21 cellular contexts compared by ENCODE assay signal in the genomic region with DNA sequence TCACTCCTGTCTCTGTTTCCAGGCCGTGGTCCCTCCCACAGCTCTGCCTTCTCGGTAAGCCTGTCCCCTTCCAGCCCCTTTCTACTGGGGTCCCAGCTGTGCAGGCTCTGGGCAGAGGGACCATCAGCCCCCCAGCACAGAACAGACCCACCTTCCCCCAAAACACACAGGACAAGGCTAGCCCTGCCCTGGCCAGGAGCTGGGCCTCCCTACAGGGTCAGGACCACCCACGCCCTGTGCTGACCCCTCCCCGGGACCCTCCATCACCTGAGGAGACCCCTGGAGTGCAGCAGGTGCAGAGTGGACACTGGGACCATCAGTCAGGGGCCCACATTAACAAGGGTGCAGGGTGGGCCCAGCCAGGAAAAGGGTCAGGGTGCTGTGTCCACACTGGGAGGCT. TPM values are rescaled to one million over a fixed set of nuclear protein-coding genes. Genes with fewer than 3 reads are reported as not detected.
A peak's percentile ranks its signal among the peaks of the same experiment; 100 is the strongest.
DNase-seq lines count a peak whose midpoint lies in the region; ATAC-seq, FAIRE-seq and TF ChIP-seq lines count a peak whose summit lies in the region.
"Had no signal": no experiment of that assay in that cellular context is flagged by ENCODE, and none has a peak within 500 bp of the region (broad histone marks: within the 10 kb centered on the region; RNA-seq: fewer than 3 reads in every experiment).

No MANE protein-coding gene starts in this region.

- FAIRE-seq in HepG2 (lab: Jason Lieb, UNC) = no peak
- FAIRE-seq: A549 had no signal

- intact Hi-C loops in HepG2 (cut with micrococcal nuclease; ENCODE audit: unreplicated experiment) = no loop called here

- no peaks in the 10 kb centered on the region for H3K36me3 ChIP-seq in liver (ENCODE audit: control insufficient read depth in 4 of 4, insufficient read depth in 3 of 4, low read depth in 1 of 4, low read length in 3 of 4)
- no peaks in the 10 kb centered on the region for H3K36me3 ChIP-seq in HepG2 (replicated peaks in 1 of 2; ENCODE audit: control insufficient read depth in 1 of 2, insufficient read depth in 2 of 2, low read length in 2 of 2)
- peaks cover 75% of the 10 kb centered on the region for H3K36me3 ChIP-seq in neutrophil
- H3K36me3 ChIP-seq in upper lobe of left lung = no peaks in the 10 kb centered on the region

- no peak for TF ChIP-seq RAD21 in liver (IDR thresholded peaks at IDR 0.05)
- no peak for TF ChIP-seq RAD21 in HepG2 (CRISPR knock-in tag; IDR thresholded peaks at IDR 0.05)

- H4K20me1 ChIP-seq in HepG2 (ENCODE audit: insufficient read depth, low read length) = no peaks in the 10 kb centered on the region

- no peak overlapping the region for H3K27ac Mint-ChIP-seq in activated CD4-positive, alpha-beta T cell treated with anti-CD3 and anti-CD28 coated beads, Interleukin-2, amount 10 ng/mL, durations not matched to agents 7 days and 5 days

- peaks cover 7% of the 10 kb centered on the region for H3K27me3 Mint-ChIP-seq in activated CD4-positive, alpha-beta T cell treated with anti-CD3 and anti-CD28 coated beads, Interleukin-2, amount 10 ng/mL, durations not matched to agents 7 days and 5 days

- H3K4me3 Mint-ChIP-seq in activated CD4-positive, alpha-beta T cell treated with anti-CD3 and anti-CD28 coated beads, Interleukin-2, amount 10 ng/mL, durations not matched to agents 7 days and 5 days = no peak overlapping the region

- CTCF ChIA-PET in HepG2 (lab: Yijun Ruan, JAX; ENCODE audit: low intra/inter-chr PET ratio, low total read pairs) = no interaction called here
- CTCF ChIA-PET in activated CD4-positive, alpha-beta T cell treated with anti-CD3 and anti-CD28 coated beads, Interleukin-2, amount 10 ng/mL, durations not matched to agents 7 days and 5 days (lab: Charles Lee) = interaction anchor here (1.6 kb wide), 1 partner anchor 57 kb away, joined by 5 read pairs; no protein-coding TSS in a partner anchor

- no TSS peak for BruUV-seq in HepG2 (replicated peaks; lab: Mats Ljungman, UMichigan)

- H3K27ac ChIP-seq in liver (ENCODE audit: low read depth in 1 of 2, low read length in 2 of 2) (peak overlapping the region; percentile 47 to 70), HepG2 (ENCODE audit: extremely low read length, insufficient read depth, low read length) (no peak overlapping the region), layer of hippocampus (ENCODE audit: low read depth, low read length) (peak overlapping the region; percentile 33), neutrophil (peak overlapping the region; percentile 100), upper lobe of left lung (peak overlapping the region; percentile 77 to 87 (median 80))
- H3K27ac ChIP-seq: A549, C4-2B had no signal

- peaks cover 0 to 2% (median 0%) of the 10 kb centered on the region in 4 donors for H3K27me3 ChIP-seq in liver (ENCODE audit: control insufficient read depth in 4 of 4, insufficient read depth in 4 of 4, low read length in 3 of 4)
- H3K27me3 ChIP-seq in HepG2 (ENCODE audit: control insufficient read depth in 1 of 2, insufficient read depth in 2 of 2, low read length in 2 of 2) = peaks cover 2 to 9% of the 10 kb centered on the region in 2 experiments; a peak in 3 of 5 replicates
- H3K27me3 ChIP-seq in layer of hippocampus (ENCODE audit: control insufficient read depth, insufficient read depth, low read length) = peaks cover 4% of the 10 kb centered on the region
- H3K27me3 ChIP-seq in neutrophil = no peaks in the 10 kb centered on the region
- H3K27me3 ChIP-seq in upper lobe of left lung = no peaks in the 10 kb centered on the region

- ATAC-seq in HepG2 (no peak), upper lobe of left lung (ENCODE audit: low FRiP score in 2 of 2) (no peak), HG02870 (IDR thresholded peaks at IDR 0.05; ENCODE audit: unreplicated experiment) (no peak)
- ATAC-seq: A549, Panc1 had no signal

- H3K4me1 Mint-ChIP-seq in activated CD4-positive, alpha-beta T cell treated with anti-CD3 and anti-CD28 coated beads, Interleukin-2, amount 10 ng/mL, durations not matched to agents 7 days and 5 days = peaks cover 9% of the 10 kb centered on the region

- H3K36me3 Mint-ChIP-seq in activated CD4-positive, alpha-beta T cell treated with anti-CD3 and anti-CD28 coated beads, Interleukin-2, amount 10 ng/mL, durations not matched to agents 7 days and 5 days (ENCODE audit: low read depth) = no peaks in the 10 kb centered on the region

- DNase-seq in HepG2 (ENCODE audit: low spot score) (no peak), upper lobe of left lung (no peak), GM03348 (ENCODE audit: low spot score) (no peak)
- DNase-seq in activated CD4-positive, alpha-beta T cell treated with anti-CD3 and anti-CD28 coated beads, Interleukin-2, amount 10 ng/mL, durations not matched to agents 7 days and 5 days = no peak
- DNase-seq: DMS79 treated with DMSO at 0.1 percent for 48 hours, IMR-90, NCI-H1436, NCI-H1930, NCI-H2171, NCI-H526 had no signal

- 57% methylated on average over 4 of the region's 4 CpGs for WGBS in liver
- 0% methylated on average over 2 of the region's 4 CpGs for whole genome bisulfite sequencing in HepG2 (ENCODE audit: low lambda C conversion rate)
- 57 to 60% methylated on average over 2 to 4 of the region's 4 CpGs for WGBS in upper lobe of left lung, 2 donors

- no peak overlapping the region for H3K4me2 ChIP-seq in HepG2 (ENCODE audit: low read depth, low read length)
- H3K4me2 ChIP-seq: A549 had no signal

- H2AFZ ChIP-seq in HepG2 (ENCODE audit: low read length) = no peak overlapping the region

- TF ChIP-seq POLR2A in HepG2 (IDR thresholded peaks at IDR 0.05; ENCODE audit: insufficient read depth in 1 of 2, low read depth in 2 of 2, low read length in 2 of 2) (no peak), upper lobe of left lung (IDR thresholded peaks at IDR 0.05) (no peak)

- TF ChIP-seq CTCF in liver (IDR thresholded peaks at IDR 0.05; ENCODE audit: low read depth, low read length, missing input control) (no peak), HepG2 (CRISPR knock-in tag; IDR thresholded peaks at IDR 0.05) (no peak), neutrophil (IDR thresholded peaks at IDR 0.05) (no peak), upper lobe of left lung (IDR thresholded peaks at IDR 0.05) (no peak)

- H3K79me2 ChIP-seq in HepG2 (ENCODE audit: insufficient read depth, low read length) = no peaks in the 10 kb centered on the region

- no peaks in the 10 kb centered on the region for H3K9me3 Mint-ChIP-seq in activated CD4-positive, alpha-beta T cell treated with anti-CD3 and anti-CD28 coated beads, Interleukin-2, amount 10 ng/mL, durations not matched to agents 7 days and 5 days

- POLR2A ChIA-PET in HepG2 (lab: Yijun Ruan, JAX) = no interaction called here
- POLR2A ChIA-PET in activated CD4-positive, alpha-beta T cell treated with anti-CD3 and anti-CD28 coated beads, Interleukin-2, amount 10 ng/mL, durations not matched to agents 7 days and 5 days (lab: Charles Lee) = no interaction called here

- no peak overlapping the region for H3K4me3 ChIP-seq in liver (ENCODE audit: low read depth in 1 of 3, low read length in 3 of 3)
- no peak overlapping the region for H3K4me3 ChIP-seq in HepG2 (replicated peaks in 1 of 3; ENCODE audit: insufficient read depth in 1 of 3, low read depth in 2 of 3, low read length in 3 of 3)
- peak overlapping the region; percentile 53 to 54 for H3K4me3 ChIP-seq in neutrophil (ENCODE audit: low read depth in 1 of 2, low read length in 1 of 2)
- H3K4me3 ChIP-seq in upper lobe of left lung = no peak overlapping the region
- H3K4me3 ChIP-seq: A549 had no signal

- TF ChIP-seq EP300 in HepG2 (IDR thresholded peaks at IDR 0.05; ENCODE audit: low read depth in 2 of 2, low read length in 2 of 2) (no peak), HepG2 (CRISPR knock-in tag; IDR thresholded peaks at IDR 0.05; ENCODE audit: borderline replicate concordance) (no peak), upper lobe of left lung (IDR thresholded peaks at IDR 0.05) (no peak)

- in situ Hi-C loops in HepG2 (cut with HindIII; ENCODE audit: extremely low pct_ligation_motif_present, low pct_unique_long_range_greater_than_20kb) = no loop called here

- H3K9me3 ChIP-seq in liver (ENCODE audit: control insufficient read depth in 4 of 4, low read length in 3 of 4) = no peaks in the 10 kb centered on the region
- no peaks in the 10 kb centered on the region for H3K9me3 ChIP-seq in HepG2 (ENCODE audit: low read length)
- H3K9me3 ChIP-seq in neutrophil = no peaks in the 10 kb centered on the region
- no peaks in the 10 kb centered on the region for H3K9me3 ChIP-seq in upper lobe of left lung
- H3K9me3 ChIP-seq: A549 had no signal

- H3K4me1 ChIP-seq in liver (ENCODE audit: control insufficient read depth in 4 of 4, insufficient read depth in 4 of 4, low read length in 3 of 4) (peaks cover 0 to 3% (median 0%) of the 10 kb centered on the region in 4 donors), HepG2 (ENCODE audit: insufficient read depth, low read length) (no peaks in the 10 kb centered on the region), neutrophil (ENCODE audit: control insufficient read depth in 1 of 2, insufficient read depth in 1 of 2, low read depth in 1 of 2, low read length in 1 of 2) (peaks cover 87 to 98% of the 10 kb centered on the region in 2 experiments), upper lobe of left lung (peaks cover 0 to 4% (median 2%) of the 10 kb centered on the region in 4 donors)
- H3K4me1 ChIP-seq: A549 had no signal

- H3K9ac ChIP-seq in liver (ENCODE audit: low read depth in 1 of 2, low read length in 2 of 2) (no peak overlapping the region), HepG2 (ENCODE audit: insufficient read depth, low read depth, low read length) (no peak overlapping the region)

RNA-seq across cellular contexts. Expression of gene CEACAM3, which starts 13.9 kb away (rescaled TPM):
- under 1 TPM; 0.59 to 0.70 TPM for total RNA-seq in liver
- polyA plus RNA-seq in liver = under 1 TPM in 1 of 2 donors, not detected in 1; 0.37 TPM
- total RNA-seq in HepG2 (2016; rRNA removed; fragmentation: Illumina TruSeq; extraction: Trizol) = not detected in 2 replicates
- not detected in 2 replicates for total RNA-seq in HepG2 (2016; cell fraction: cytosol; rRNA removed; fragmentation: Illumina TruSeq; extraction: Trizol; ENCODE audit: low read depth)
- not detected in 2 replicates for total RNA-seq in HepG2 (2016; cell fraction: insoluble cytoplasmic fraction; rRNA removed; fragmentation: Illumina TruSeq; extraction: Trizol)
- not detected in 2 replicates for total RNA-seq in HepG2 (2016; cell fraction: membrane; rRNA removed; fragmentation: Illumina TruSeq; extraction: Trizol)
- not detected in 2 replicates for total RNA-seq in HepG2 (2016; cell fraction: nucleus; rRNA removed; fragmentation: Illumina TruSeq; extraction: Trizol)
- polyA plus RNA-seq in HepG2 (2011; rRNA removed) = not detected in 2 replicates
- not detected in 2 replicates for polyA plus RNA-seq in HepG2 (2011; cell fraction: cytosol; rRNA removed)
- not detected in 2 replicates for polyA plus RNA-seq in HepG2 (2011; cell fraction: nucleus; rRNA removed)
- not detected in 2 replicates for polyA plus RNA-seq in HepG2 (2012)
- polyA plus RNA-seq in HepG2 (2016; cell fraction: cytosol; fragmentation: Illumina TruSeq; extraction: Trizol; ENCODE audit: low read depth) = not detected in 2 replicates
- not detected in 2 replicates for polyA plus RNA-seq in HepG2 (2016; cell fraction: insoluble cytoplasmic fraction; fragmentation: Illumina TruSeq; extraction: Trizol; ENCODE audit: low read depth)
- not detected in 2 replicates for polyA plus RNA-seq in HepG2 (2016; cell fraction: membrane; fragmentation: Illumina TruSeq; extraction: Trizol; ENCODE audit: low read depth)
- not detected in 2 replicates for polyA plus RNA-seq in HepG2 (2016; cell fraction: nucleus; fragmentation: Illumina TruSeq; extraction: Trizol; ENCODE audit: insufficient read depth, low read depth)
- polyA minus RNA-seq in HepG2 (2011; rRNA and poly(A)+ RNA removed; ENCODE audit: low replicate concordance) = not detected in 2 replicates
- polyA minus RNA-seq in HepG2 (2011; cell fraction: cytosol; rRNA and poly(A)+ RNA removed) = not detected in 2 replicates
- not detected in 2 replicates for polyA minus RNA-seq in HepG2 (2011; cell fraction: nucleus; rRNA and poly(A)+ RNA removed)
- total RNA-seq in upper lobe of left lung = 1 to 10 TPM in 5 of 6 donors, not detected in 1; 1.4 to 6.0 (median 2.7) TPM
- not detected for total RNA-seq in activated CD4-positive, alpha-beta T cell treated with anti-CD3 and anti-CD28 coated beads, Interleukin-2, amount 10 ng/mL, durations not matched to agents 7 days and 5 days
- total RNA-seq: H4, HT1080, IMR-90, M059J, SK-MEL-5 had no signal
- polyA plus RNA-seq: A549, IMR-90 had no signal

RNA-seq across cellular contexts. Expression of gene LYPD4, which starts 34.2 kb away (rescaled TPM):
- total RNA-seq in liver = not detected
- polyA plus RNA-seq in liver = not detected
- total RNA-seq in HepG2 (2016; rRNA removed; fragmentation: Illumina TruSeq; extraction: Trizol) = not detected in 2 replicates
- total RNA-seq in HepG2 (2016; cell fraction: cytosol; rRNA removed; fragmentation: Illumina TruSeq; extraction: Trizol; ENCODE audit: low read depth) = not detected in 2 replicates
- not detected in 2 replicates for total RNA-seq in HepG2 (2016; cell fraction: insoluble cytoplasmic fraction; rRNA removed; fragmentation: Illumina TruSeq; extraction: Trizol)
- not detected in 2 replicates for total RNA-seq in HepG2 (2016; cell fraction: membrane; rRNA removed; fragmentation: Illumina TruSeq; extraction: Trizol)
- not detected in 2 replicates for total RNA-seq in HepG2 (2016; cell fraction: nucleus; rRNA removed; fragmentation: Illumina TruSeq; extraction: Trizol)
- polyA plus RNA-seq in HepG2 (2011; rRNA removed) = not detected in 2 replicates
- not detected in 2 replicates for polyA plus RNA-seq in HepG2 (2011; cell fraction: cytosol; rRNA removed)
- polyA plus RNA-seq in HepG2 (2011; cell fraction: nucleus; rRNA removed) = not detected in 2 replicates
- not detected in 2 replicates for polyA plus RNA-seq in HepG2 (2012)
- not detected in 2 replicates for polyA plus RNA-seq in HepG2 (2016; cell fraction: cytosol; fragmentation: Illumina TruSeq; extraction: Trizol; ENCODE audit: low read depth)
- not detected in 2 replicates for polyA plus RNA-seq in HepG2 (2016; cell fraction: insoluble cytoplasmic fraction; fragmentation: Illumina TruSeq; extraction: Trizol; ENCODE audit: low read depth)
- not detected in 2 replicates for polyA plus RNA-seq in HepG2 (2016; cell fraction: membrane; fragmentation: Illumina TruSeq; extraction: Trizol; ENCODE audit: low read depth)
- polyA plus RNA-seq in HepG2 (2016; cell fraction: nucleus; fragmentation: Illumina TruSeq; extraction: Trizol; ENCODE audit: insufficient read depth, low read depth) = not detected in 2 replicates
- not detected in 2 replicates for polyA minus RNA-seq in HepG2 (2011; rRNA and poly(A)+ RNA removed; ENCODE audit: low replicate concordance)
- not detected in 2 replicates for polyA minus RNA-seq in HepG2 (2011; cell fraction: cytosol; rRNA and poly(A)+ RNA removed)
- polyA minus RNA-seq in HepG2 (2011; cell fraction: nucleus; rRNA and poly(A)+ RNA removed) = not detected in 2 replicates
- not detected for total RNA-seq in upper lobe of left lung
- total RNA-seq in activated CD4-positive, alpha-beta T cell treated with anti-CD3 and anti-CD28 coated beads, Interleukin-2, amount 10 ng/mL, durations not matched to agents 7 days and 5 days = not detected
- total RNA-seq: HT1080, IMR-90, M059J, SK-MEL-5 had no signal
- polyA plus RNA-seq: A549, IMR-90 had no signal

RNA-seq across cellular contexts. Expression of gene DMRTC2, which starts 34.5 kb away (rescaled TPM):
- not detected for total RNA-seq in liver
- not detected for polyA plus RNA-seq in liver
- not detected in 2 replicates for total RNA-seq in HepG2 (2016; rRNA removed; fragmentation: Illumina TruSeq; extraction: Trizol)
- not detected in 2 replicates for total RNA-seq in HepG2 (2016; cell fraction: cytosol; rRNA removed; fragmentation: Illumina TruSeq; extraction: Trizol; ENCODE audit: low read depth)
- not detected in 2 replicates for total RNA-seq in HepG2 (2016; cell fraction: insoluble cytoplasmic fraction; rRNA removed; fragmentation: Illumina TruSeq; extraction: Trizol)
- total RNA-seq in HepG2 (2016; cell fraction: membrane; rRNA removed; fragmentation: Illumina TruSeq; extraction: Trizol) = not detected in 2 replicates
- total RNA-seq in HepG2 (2016; cell fraction: nucleus; rRNA removed; fragmentation: Illumina TruSeq; extraction: Trizol) = not detected in 2 replicates
- not detected in 2 replicates for polyA plus RNA-seq in HepG2 (2011; rRNA removed)
- not detected in 2 replicates for polyA plus RNA-seq in HepG2 (2011; cell fraction: cytosol; rRNA removed)
- polyA plus RNA-seq in HepG2 (2011; cell fraction: nucleus; rRNA removed) = not detected in 2 replicates
- polyA plus RNA-seq in HepG2 (2012) = not detected in 2 replicates
- not detected in 2 replicates for polyA plus RNA-seq in HepG2 (2016; cell fraction: cytosol; fragmentation: Illumina TruSeq; extraction: Trizol; ENCODE audit: low read depth)
- polyA plus RNA-seq in HepG2 (2016; cell fraction: insoluble cytoplasmic fraction; fragmentation: Illumina TruSeq; extraction: Trizol; ENCODE audit: low read depth) = not detected in 2 replicates
- polyA plus RNA-seq in HepG2 (2016; cell fraction: membrane; fragmentation: Illumina TruSeq; extraction: Trizol; ENCODE audit: low read depth) = not detected in 2 replicates
- not detected in 2 replicates for polyA plus RNA-seq in HepG2 (2016; cell fraction: nucleus; fragmentation: Illumina TruSeq; extraction: Trizol; ENCODE audit: insufficient read depth, low read depth)
- polyA minus RNA-seq in HepG2 (2011; rRNA and poly(A)+ RNA removed; ENCODE audit: low replicate concordance) = not detected in 2 replicates
- polyA minus RNA-seq in HepG2 (2011; cell fraction: cytosol; rRNA and poly(A)+ RNA removed) = not detected in 2 replicates
- not detected in 2 replicates for polyA minus RNA-seq in HepG2 (2011; cell fraction: nucleus; rRNA and poly(A)+ RNA removed)
- not detected for total RNA-seq in upper lobe of left lung
- total RNA-seq in activated CD4-positive, alpha-beta T cell treated with anti-CD3 and anti-CD28 coated beads, Interleukin-2, amount 10 ng/mL, durations not matched to agents 7 days and 5 days = not detected
- total RNA-seq: H4, HT1080, IMR-90, M059J, SK-MEL-5 had no signal
- polyA plus RNA-seq: A549, IMR-90 had no signal

RNA-seq across cellular contexts. Expression of gene RPS19, which starts 49.8 kb away (rescaled TPM):
- total RNA-seq in liver (100 to 1,000 TPM; 275 to 344 TPM), HepG2 (2016; rRNA removed; fragmentation: Illumina TruSeq; extraction: Trizol) (4,758 and 5,028 TPM in 2 replicates), upper lobe of left lung (1,000 to 10,000 TPM in 5 of 6 donors, 100 to 1,000 TPM in 1; 677 to 2,013 (median 1,382) TPM)
- polyA plus RNA-seq in liver (100 to 1,000 TPM; 608 to 655 TPM), HepG2 (2011; rRNA removed) (1,633 and 1,983 TPM in 2 replicates)
- total RNA-seq in HepG2 (2016; cell fraction: cytosol; rRNA removed; fragmentation: Illumina TruSeq; extraction: Trizol; ENCODE audit: low read depth) = 8,990 and 9,707 TPM in 2 replicates
- 4,892 and 5,330 TPM in 2 replicates for total RNA-seq in HepG2 (2016; cell fraction: insoluble cytoplasmic fraction; rRNA removed; fragmentation: Illumina TruSeq; extraction: Trizol)
- 12,897 and 13,497 TPM in 2 replicates for total RNA-seq in HepG2 (2016; cell fraction: membrane; rRNA removed; fragmentation: Illumina TruSeq; extraction: Trizol)
- total RNA-seq in HepG2 (2016; cell fraction: nucleus; rRNA removed; fragmentation: Illumina TruSeq; extraction: Trizol) = 1,659 and 1,838 TPM in 2 replicates
- polyA plus RNA-seq in HepG2 (2011; cell fraction: cytosol; rRNA removed) = 4,354 and 8,495 TPM in 2 replicates
- polyA plus RNA-seq in HepG2 (2011; cell fraction: nucleus; rRNA removed) = 1,845 and 2,001 TPM in 2 replicates
- polyA plus RNA-seq in HepG2 (2012) = 3,093 and 4,312 TPM in 2 replicates
- polyA plus RNA-seq in HepG2 (2016; cell fraction: cytosol; fragmentation: Illumina TruSeq; extraction: Trizol; ENCODE audit: low read depth) = 10,211 and 10,944 TPM in 2 replicates
- 4,747 and 4,833 TPM in 2 replicates for polyA plus RNA-seq in HepG2 (2016; cell fraction: insoluble cytoplasmic fraction; fragmentation: Illumina TruSeq; extraction: Trizol; ENCODE audit: low read depth)
- 11,477 and 11,931 TPM in 2 replicates for polyA plus RNA-seq in HepG2 (2016; cell fraction: membrane; fragmentation: Illumina TruSeq; extraction: Trizol; ENCODE audit: low read depth)
- 2,975 and 3,175 TPM in 2 replicates for polyA plus RNA-seq in HepG2 (2016; cell fraction: nucleus; fragmentation: Illumina TruSeq; extraction: Trizol; ENCODE audit: insufficient read depth, low read depth)
- polyA minus RNA-seq in HepG2 (2011; rRNA and poly(A)+ RNA removed; ENCODE audit: low replicate concordance) = 958 and 1,242 TPM in 2 replicates
- 1,380 TPM in 2 replicates for polyA minus RNA-seq in HepG2 (2011; cell fraction: cytosol; rRNA and poly(A)+ RNA removed)
- polyA minus RNA-seq in HepG2 (2011; cell fraction: nucleus; rRNA and poly(A)+ RNA removed) = 385 and 466 TPM in 2 replicates
- 1,000 to 10,000 TPM; 2,679 to 3,011 TPM for total RNA-seq in activated CD4-positive, alpha-beta T cell treated with anti-CD3 and anti-CD28 coated beads, Interleukin-2, amount 10 ng/mL, durations not matched to agents 7 days and 5 days

RNA-seq across cellular contexts. Expression of gene CEACAM6, which starts 55.0 kb away (rescaled TPM):
- total RNA-seq in liver (1 to 10 TPM in 1 of 2 donors, under 1 TPM in 1; 0.08 to 2.4 TPM), HepG2 (2016; rRNA removed; fragmentation: Illumina TruSeq; extraction: Trizol) (not detected in 2 replicates), upper lobe of left lung (100 to 1,000 TPM; 140 to 651 (median 539) TPM)
- polyA plus RNA-seq in liver (under 1 TPM in 1 of 2 donors, not detected in 1; 0.28 TPM), HepG2 (2011; rRNA removed) (not detected in 2 replicates)
- total RNA-seq in HepG2 (2016; cell fraction: cytosol; rRNA removed; fragmentation: Illumina TruSeq; extraction: Trizol; ENCODE audit: low read depth) = not detected in 2 replicates
- not detected in 2 replicates for total RNA-seq in HepG2 (2016; cell fraction: insoluble cytoplasmic fraction; rRNA removed; fragmentation: Illumina TruSeq; extraction: Trizol)
- not detected in 2 replicates for total RNA-seq in HepG2 (2016; cell fraction: membrane; rRNA removed; fragmentation: Illumina TruSeq; extraction: Trizol)
- total RNA-seq in HepG2 (2016; cell fraction: nucleus; rRNA removed; fragmentation: Illumina TruSeq; extraction: Trizol) = not detected in 2 replicates
- polyA plus RNA-seq in HepG2 (2011; cell fraction: cytosol; rRNA removed) = not detected in 2 replicates
- not detected in 2 replicates for polyA plus RNA-seq in HepG2 (2011; cell fraction: nucleus; rRNA removed)
- not detected in 2 replicates for polyA plus RNA-seq in HepG2 (2012)
- polyA plus RNA-seq in HepG2 (2016; cell fraction: cytosol; fragmentation: Illumina TruSeq; extraction: Trizol; ENCODE audit: low read depth) = not detected in 2 replicates
- polyA plus RNA-seq in HepG2 (2016; cell fraction: insoluble cytoplasmic fraction; fragmentation: Illumina TruSeq; extraction: Trizol; ENCODE audit: low read depth) = not detected in 2 replicates
- polyA plus RNA-seq in HepG2 (2016; cell fraction: membrane; fragmentation: Illumina TruSeq; extraction: Trizol; ENCODE audit: low read depth) = not detected in 2 replicates
- not detected in 2 replicates for polyA plus RNA-seq in HepG2 (2016; cell fraction: nucleus; fragmentation: Illumina TruSeq; extraction: Trizol; ENCODE audit: insufficient read depth, low read depth)
- not detected in 2 replicates for polyA minus RNA-seq in HepG2 (2011; rRNA and poly(A)+ RNA removed; ENCODE audit: low replicate concordance)
- not detected in 2 replicates for polyA minus RNA-seq in HepG2 (2011; cell fraction: cytosol; rRNA and poly(A)+ RNA removed)
- polyA minus RNA-seq in HepG2 (2011; cell fraction: nucleus; rRNA and poly(A)+ RNA removed) = not detected in 2 replicates
- total RNA-seq in activated CD4-positive, alpha-beta T cell treated with anti-CD3 and anti-CD28 coated beads, Interleukin-2, amount 10 ng/mL, durations not matched to agents 7 days and 5 days = not detected
- total RNA-seq: H4, HT1080, IMR-90, M059J, SK-MEL-5 had no signal
- polyA plus RNA-seq: IMR-90 had no signal

Comparison
In these comparisons a context has a peak if more than half of its experiments do, and no peak if none do; other contexts are left out.
1. H3K4me3 ChIP-seq: peak in neutrophil (2 of 2); none in liver (0 of 3), HepG2 (0 of 3) and upper lobe of left lung (0 of 4).